Comparison of ENCODE assay signal across 9 cellular contexts in the genomic region with DNA sequence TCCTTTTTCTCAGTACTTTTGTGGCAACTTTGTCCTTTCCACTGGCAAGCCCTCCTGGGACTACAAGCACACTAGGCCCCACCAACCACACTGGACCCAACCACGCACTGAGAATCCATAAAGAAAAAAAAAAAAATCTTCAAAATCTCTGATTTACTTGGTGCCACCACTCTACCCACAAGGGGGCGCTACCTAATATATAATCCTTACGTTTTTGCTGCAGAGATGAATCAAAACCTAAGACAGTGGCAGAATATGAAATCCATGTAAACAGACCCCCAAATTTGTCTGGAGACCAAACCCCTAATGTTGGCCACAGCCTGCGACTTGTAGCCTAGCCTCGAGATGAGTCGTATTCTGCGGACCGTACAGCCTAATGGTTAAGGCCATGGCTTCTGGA.
A peak's percentile ranks its signal among the peaks of the same experiment; 100 is the strongest.
DNase-seq lines count a peak whose midpoint lies in the region; ATAC-seq and TF ChIP-seq lines count a peak whose summit lies in the region.
"Had no signal": no experiment of that assay in that cellular context is flagged by ENCODE, and none has a peak within 500 bp of the region (broad histone marks: within the 10 kb centered on the region; RNA-seq: fewer than 3 reads in every experiment).

No MANE protein-coding gene starts in this region.

- H3K4me3 Mint-ChIP-seq in activated T-cell treated with anti-CD3 and anti-CD28 coated beads, Interleukin-2, amount 50 U/mL, for 72 hours, result no peak overlapping the region
- H3K4me3 Mint-ChIP-seq in activated T-cell treated with anti-CD3 and anti-CD28 coated beads, Interleukin-2, amount 50 U/mL, for 24 hours, result no peak overlapping the region
- no peak overlapping the region for H3K4me3 Mint-ChIP-seq in brain
- H3K4me3 Mint-ChIP-seq: naive B cell had no signal

- no peak overlapping the region for H3K9ac ChIP-seq in trophoblast cell (ENCODE audit: low read length)

- no peak overlapping the region for H2BK12ac ChIP-seq in trophoblast cell (ENCODE audit: low read length)

- H3K27ac ChIP-seq in trophoblast cell (ENCODE audit: low read depth, low read length), result no peak overlapping the region
- H3K27ac ChIP-seq in tibial artery, result no peak overlapping the region

- H4K12ac ChIP-seq in trophoblast cell (ENCODE audit: low read depth, low read length), result no peak overlapping the region

- H3K4me1 ChIP-seq in trophoblast cell (ENCODE audit: control insufficient read depth in 1 of 2, insufficient read depth in 2 of 2, low read length in 2 of 2) (no peaks in the 10 kb centered on the region), tibial artery (no peaks in the 10 kb centered on the region)

- no peaks in the 10 kb centered on the region for H3K9me3 ChIP-seq in trophoblast cell (ENCODE audit: insufficient read depth, low read depth, low read length)
- no peaks in the 10 kb centered on the region for H3K9me3 ChIP-seq in tibial artery

- no peak overlapping the region for H3K18ac ChIP-seq in trophoblast cell (ENCODE audit: low read length)

- H3K23ac ChIP-seq in trophoblast cell (ENCODE audit: low read length), result no peak overlapping the region

- no peaks in the 10 kb centered on the region for H3K27me3 ChIP-seq in trophoblast cell (ENCODE audit: insufficient read depth, low read length)
- no peaks in the 10 kb centered on the region for H3K27me3 ChIP-seq in tibial artery

- peak; percentile 32 to 34 for DNase-seq in activated T-cell treated with anti-CD3 and anti-CD28 coated beads, Interleukin-2, amount 50 U/mL, for 72 hours
- no peak for DNase-seq in activated T-cell treated with anti-CD3 and anti-CD28 coated beads, Interleukin-2, amount 50 U/mL, for 24 hours
- DNase-seq in NCI-H1105 treated with DMSO at 0.1 percent for 48 hours (lab: John Stamatoyannopoulos, UW) (peak; percentile 17), trophoblast cell (peak; percentile 1 to 49), epidermal melanocyte (ENCODE audit: insufficient read length, low spot score) (no peak), tibial artery (no peak)
- DNase-seq: naive B cell had no signal

- no peak overlapping the region for H3K4ac ChIP-seq in trophoblast cell (ENCODE audit: low read depth, low read length)

- H3K4me3 ChIP-seq in trophoblast cell (ENCODE audit: low read depth, low read length) (no peak overlapping the region), tibial artery (no peak overlapping the region)

- H4K91ac ChIP-seq in trophoblast cell (ENCODE audit: low read depth, low read length), result no peak overlapping the region

- H4K8ac ChIP-seq in trophoblast cell (ENCODE audit: low read depth, low read length), result no peak overlapping the region

- no peaks in the 10 kb centered on the region for H3K36me3 ChIP-seq in trophoblast cell (ENCODE audit: control insufficient read depth in 1 of 2, insufficient read depth in 2 of 2, low read length in 2 of 2)
- no peaks in the 10 kb centered on the region for H3K36me3 ChIP-seq in tibial artery

- no peak overlapping the region for H2BK120ac ChIP-seq in trophoblast cell (ENCODE audit: insufficient read depth, low read length, poor library complexity)

- H2AK5ac ChIP-seq in trophoblast cell (ENCODE audit: low read length), result no peak overlapping the region

- TF ChIP-seq CTCF in brain (conservative IDR thresholded peaks at IDR 0.05), result peak; percentile 65 to 81
- no peak for TF ChIP-seq CTCF in tibial artery (IDR thresholded peaks at IDR 0.05)

- H3K4me2 ChIP-seq in trophoblast cell (ENCODE audit: low read length), result no peak overlapping the region

- no peaks in the 10 kb centered on the region for H3K79me2 ChIP-seq in trophoblast cell (ENCODE audit: control insufficient read depth, insufficient read depth, low read length, poor library complexity)

- no peaks in the 10 kb centered on the region for H3K4me1 Mint-ChIP-seq in activated T-cell treated with anti-CD3 and anti-CD28 coated beads, Interleukin-2, amount 50 U/mL, for 72 hours (ENCODE audit: low read depth)
- H3K4me1 Mint-ChIP-seq in activated T-cell treated with anti-CD3 and anti-CD28 coated beads, Interleukin-2, amount 50 U/mL, for 24 hours (ENCODE audit: low read depth), result no peaks in the 10 kb centered on the region
- no peaks in the 10 kb centered on the region for H3K4me1 Mint-ChIP-seq in brain
- H3K4me1 Mint-ChIP-seq: naive B cell had no signal

- H3K14ac ChIP-seq in trophoblast cell (ENCODE audit: low read length), result no peak overlapping the region

- no peak for ATAC-seq in activated T-cell treated with anti-CD3 and anti-CD28 coated beads, Interleukin-2, amount 50 U/mL, for 72 hours (replicated peaks in 1 of 2)
- no peak for ATAC-seq in HG02981 (IDR thresholded peaks at IDR 0.05; ENCODE audit: unreplicated experiment)

- no peaks in the 10 kb centered on the region for H3K9me3 Mint-ChIP-seq in activated T-cell treated with anti-CD3 and anti-CD28 coated beads, Interleukin-2, amount 50 U/mL, for 72 hours
- no peaks in the 10 kb centered on the region for H3K9me3 Mint-ChIP-seq in activated T-cell treated with anti-CD3 and anti-CD28 coated beads, Interleukin-2, amount 50 U/mL, for 24 hours
- no peaks in the 10 kb centered on the region for H3K9me3 Mint-ChIP-seq in brain
- H3K9me3 Mint-ChIP-seq: naive B cell had no signal

- intact Hi-C loops in tibial artery (cut with DNase I; ENCODE audit: low total_unique reads), result no loop called here

- H2BK5ac ChIP-seq in trophoblast cell (ENCODE audit: low read depth, low read length, poor library complexity), result no peak overlapping the region

- no peak overlapping the region for H2AFZ ChIP-seq in trophoblast cell (ENCODE audit: insufficient read depth, low read length, poor library complexity)

- H3K27me3 Mint-ChIP-seq in activated T-cell treated with anti-CD3 and anti-CD28 coated beads, Interleukin-2, amount 50 U/mL, for 72 hours (ENCODE audit: low read depth), result peaks cover 47% of the 10 kb centered on the region
- H3K27me3 Mint-ChIP-seq in activated T-cell treated with anti-CD3 and anti-CD28 coated beads, Interleukin-2, amount 50 U/mL, for 24 hours, result peaks cover 73% of the 10 kb centered on the region
- peaks cover 4% of the 10 kb centered on the region for H3K27me3 Mint-ChIP-seq in brain

- no peaks in the 10 kb centered on the region for H3K36me3 Mint-ChIP-seq in activated T-cell treated with anti-CD3 and anti-CD28 coated beads, Interleukin-2, amount 50 U/mL, for 72 hours (ENCODE audit: insufficient read depth in 2 of 2)
- H3K36me3 Mint-ChIP-seq in activated T-cell treated with anti-CD3 and anti-CD28 coated beads, Interleukin-2, amount 50 U/mL, for 24 hours (ENCODE audit: low read depth), result no peaks in the 10 kb centered on the region
- no peaks in the 10 kb centered on the region for H3K36me3 Mint-ChIP-seq in brain
- H3K36me3 Mint-ChIP-seq: naive B cell had no signal

- no peak overlapping the region for H3K27ac Mint-ChIP-seq in activated T-cell treated with anti-CD3 and anti-CD28 coated beads, Interleukin-2, amount 50 U/mL, for 72 hours
- H3K27ac Mint-ChIP-seq in activated T-cell treated with anti-CD3 and anti-CD28 coated beads, Interleukin-2, amount 50 U/mL, for 24 hours, result no peak overlapping the region
- peak overlapping the region in 1 of 5 experiments; percentile 69 for H3K27ac Mint-ChIP-seq in brain
- H3K27ac Mint-ChIP-seq: naive B cell had no signal

- no peaks in the 10 kb centered on the region for H3K79me1 ChIP-seq in trophoblast cell (ENCODE audit: low read length)

- no CpG with 5 or more reads among the region's 8 CpGs for WGBS in trophoblast cell (ENCODE audit: extremely low coverage, insufficient coverage, insufficient read length)

Comparison
In these comparisons a context has a peak if more than half of its experiments do, and no peak if none do; other contexts are left out.
1. DNase-seq: peak in activated T-cell treated with anti-CD3 and anti-CD28 coated beads, Interleukin-2, amount 50 U/mL, for 72 hours (2 of 2), NCI-H1105 treated with DMSO at 0.1 percent for 48 hours (single experiment) and trophoblast cell (2 of 2); none in activated T-cell treated with anti-CD3 and anti-CD28 coated beads, Interleukin-2, amount 50 U/mL, for 24 hours (single experiment), epidermal melanocyte (single experiment) and tibial artery (0 of 2).
2. CTCF ChIP-seq: peak in brain (2 of 2); none in tibial artery (0 of 2).